In the genomic region with DNA sequence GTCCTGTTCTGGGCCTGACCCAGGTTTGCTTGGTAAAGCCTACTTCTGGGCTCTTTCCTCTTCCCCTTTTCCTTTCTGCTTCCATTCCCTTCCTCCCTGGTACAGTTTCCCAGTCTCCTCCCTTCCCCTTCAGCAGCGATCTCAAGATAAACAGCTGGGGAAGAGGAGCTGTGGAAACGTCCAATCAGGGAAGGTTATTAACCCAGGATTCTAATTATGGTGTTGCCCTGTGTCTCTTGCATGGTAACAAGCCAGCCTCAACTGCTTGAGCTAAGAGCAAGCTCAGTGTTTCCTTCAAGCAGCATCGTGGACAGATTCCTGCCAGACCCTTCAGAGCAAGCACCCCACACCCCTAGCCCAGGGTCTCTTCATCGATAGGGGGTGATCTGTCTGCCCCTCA, we compare ENCODE assay signal across 17 cellular contexts.
DNase-seq lines count a peak whose midpoint lies in the region; ATAC-seq and TF ChIP-seq lines count a peak whose summit lies in the region.
"Had no signal": no experiment of that assay in that cellular context is flagged by ENCODE, and none has a peak within 500 bp of the region (broad histone marks: within the 10 kb centered on the region; RNA-seq: fewer than 3 reads in every experiment).

No MANE protein-coding gene starts in this region.

- no peaks in the 10 kb centered on the region for H3K9me3 ChIP-seq in left ventricle myocardium inferior (replicated peaks)
- H3K9me3 ChIP-seq in mucosa of rectum (ENCODE audit: control insufficient read depth in 2 of 2, low read length in 2 of 2), result no peaks in the 10 kb centered on the region
- H3K9me3 ChIP-seq: tibial nerve had no signal

- intact Hi-C loops in left cardiac atrium (cut with DNase I), result no loop called here
- intact Hi-C loops in left ventricle myocardium inferior (cut with micrococcal nuclease), result no loop called here

- ATAC-seq in left cardiac atrium, result peak; percentile 14 to 56
- ATAC-seq in effector memory CD8-positive, alpha-beta T cell (replicated peaks), result no peak
- ATAC-seq: naive thymus-derived CD8-positive, alpha-beta T cell had no signal

- no peak overlapping the region for H3K9ac ChIP-seq in mucosa of rectum (ENCODE audit: low read depth in 1 of 2, low read length in 2 of 2)

- H3K36me3 ChIP-seq in left ventricle myocardium inferior (no peaks in the 10 kb centered on the region), mucosa of rectum (ENCODE audit: control insufficient read depth in 2 of 2, insufficient read depth in 2 of 2, low read length in 2 of 2) (no peaks in the 10 kb centered on the region)
- H3K36me3 ChIP-seq: spleen, tibial nerve had no signal

- no peak overlapping the region for H3K27ac Mint-ChIP-seq in effector memory CD8-positive, alpha-beta T cell
- H3K27ac Mint-ChIP-seq: activated naive CD4-positive, alpha-beta T cell treated with anti-CD3 and anti-CD28 coated beads, Interleukin-2, amount 10 ng/mL, durations not matched to agents 7 days and 5 days had no signal

- no peak for TF ChIP-seq CTCF in left ventricle myocardium inferior (IDR thresholded peaks at IDR 0.05; ENCODE audit: borderline replicate concordance)

- peaks cover 7 to 32% of the 10 kb centered on the region in 2 donors for H3K27me3 Mint-ChIP-seq in effector memory CD8-positive, alpha-beta T cell
- H3K27me3 Mint-ChIP-seq: central memory CD8-positive, alpha-beta T cell had no signal

- H3K4me1 ChIP-seq in left ventricle myocardium inferior, result peaks cover 13% of the 10 kb centered on the region
- H3K4me1 ChIP-seq in mucosa of rectum (ENCODE audit: control insufficient read depth in 2 of 2, insufficient read depth in 2 of 2, low read length in 2 of 2), result no peaks in the 10 kb centered on the region

- DNase-seq in left cardiac atrium, result no peak
- DNase-seq in left ventricle myocardium inferior, result no peak
- peak; percentile 67 for DNase-seq in amniotic epithelial cell (ENCODE audit: low read depth)
- no peak for DNase-seq in activated CD8-positive, alpha-beta memory T cell treated with anti-CD3 and anti-CD28 coated beads, Interleukin-2, amount 50 U/mL, for 48 hours
- no peak for DNase-seq in ecto neural progenitor cell (ENCODE audit: low spot score)
- no peak for DNase-seq in effector memory CD8-positive, alpha-beta T cell
- no peak for DNase-seq in activated naive CD4-positive, alpha-beta T cell (lab: John Stamatoyannopoulos, UW)
- DNase-seq: activated CD8-positive, alpha-beta memory T cell treated with anti-CD3 and anti-CD28 coated beads for 24 hours; activated naive CD4-positive, alpha-beta T cell treated with anti-CD3 and anti-CD28 coated beads, Interleukin-2, amount 10 ng/mL, durations not matched to agents 7 days and 5 days; DND-41; Kasumi-1; naive thymus-derived CD8-positive, alpha-beta T cell; NCI-H2227 treated with DMSO at 0.1 percent for 48 hours had no signal

- no peak overlapping the region for H3K4me3 ChIP-seq in left ventricle myocardium inferior
- no peak overlapping the region for H3K4me3 ChIP-seq in mucosa of rectum (ENCODE audit: low read length in 2 of 2)
- H3K4me3 ChIP-seq: spleen, tibial nerve had no signal

- H3K36me3 Mint-ChIP-seq in effector memory CD8-positive, alpha-beta T cell (ENCODE audit: insufficient read depth), result no peaks in the 10 kb centered on the region
- H3K36me3 Mint-ChIP-seq: activated naive CD4-positive, alpha-beta T cell treated with anti-CD3 and anti-CD28 coated beads, Interleukin-2, amount 10 ng/mL, durations not matched to agents 7 days and 5 days; naive thymus-derived CD8-positive, alpha-beta T cell had no signal

- no peaks in the 10 kb centered on the region for H3K27me3 ChIP-seq in left ventricle myocardium inferior (ENCODE audit: low read depth)
- H3K27me3 ChIP-seq in mucosa of rectum (ENCODE audit: control insufficient read depth in 2 of 2, insufficient read depth in 2 of 2, low read length in 2 of 2), result no peaks in the 10 kb centered on the region
- H3K27me3 ChIP-seq: spleen, tibial nerve had no signal

- no peaks in the 10 kb centered on the region for H3K4me1 Mint-ChIP-seq in effector memory CD8-positive, alpha-beta T cell (ENCODE audit: low read depth in 2 of 2)
- H3K4me1 Mint-ChIP-seq: activated naive CD4-positive, alpha-beta T cell treated with anti-CD3 and anti-CD28 coated beads, Interleukin-2, amount 10 ng/mL, durations not matched to agents 7 days and 5 days; central memory CD8-positive, alpha-beta T cell; naive thymus-derived CD8-positive, alpha-beta T cell had no signal

- H3K27ac ChIP-seq in left ventricle myocardium inferior (replicated peaks) (no peak overlapping the region), mucosa of rectum (ENCODE audit: low read depth in 2 of 2, low read length in 2 of 2) (peak overlapping the region; percentile 58 to 71)
- H3K27ac ChIP-seq: spleen, tibial nerve had no signal

- H3K4me3 Mint-ChIP-seq in effector memory CD8-positive, alpha-beta T cell, result no peak overlapping the region
- H3K4me3 Mint-ChIP-seq: activated naive CD4-positive, alpha-beta T cell treated with anti-CD3 and anti-CD28 coated beads, Interleukin-2, amount 10 ng/mL, durations not matched to agents 7 days and 5 days; central memory CD8-positive, alpha-beta T cell; naive thymus-derived CD8-positive, alpha-beta T cell had no signal

- no peaks in the 10 kb centered on the region for H3K9me3 Mint-ChIP-seq in effector memory CD8-positive, alpha-beta T cell
- H3K9me3 Mint-ChIP-seq: activated naive CD4-positive, alpha-beta T cell treated with anti-CD3 and anti-CD28 coated beads, Interleukin-2, amount 10 ng/mL, durations not matched to agents 7 days and 5 days; central memory CD8-positive, alpha-beta T cell had no signal
